ENCODE assay signal across 9 cellular contexts in the genomic region with DNA sequence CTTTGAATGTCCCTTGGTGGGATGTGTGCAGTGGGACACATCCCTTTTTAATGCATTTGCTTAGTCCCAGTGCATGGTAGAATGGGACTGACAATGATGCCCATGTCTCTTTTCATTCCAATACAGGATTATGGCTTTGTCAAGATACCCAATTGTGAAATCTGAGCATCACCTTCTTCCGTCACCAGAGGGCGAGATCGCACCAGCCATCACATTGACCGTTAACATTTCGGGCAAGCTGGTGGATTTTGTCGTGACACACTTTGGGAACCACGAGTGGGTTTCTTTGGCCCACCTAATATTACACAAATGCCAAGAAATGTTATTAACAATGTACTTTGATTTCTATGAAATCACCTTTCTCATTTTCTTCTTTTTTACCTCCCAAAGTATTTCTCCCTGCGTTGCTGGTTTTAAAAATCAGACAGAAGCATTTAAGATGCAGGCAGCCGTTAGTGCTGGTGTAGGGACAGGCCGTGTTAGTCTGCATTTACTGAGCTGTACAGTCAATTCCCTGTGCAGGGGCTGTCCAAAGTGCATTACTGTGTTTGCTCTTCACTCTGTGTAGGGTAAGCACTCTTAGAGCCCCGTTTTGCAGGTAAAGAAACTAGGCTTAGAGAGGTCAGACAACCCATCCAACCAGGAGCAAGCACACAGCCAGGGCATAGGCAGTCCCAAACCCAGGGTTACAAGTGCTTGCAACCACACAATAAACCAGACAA. TPM values are rescaled to one million over a fixed set of nuclear protein-coding genes. Genes with fewer than 3 reads are reported as not detected.
DNase-seq lines count a peak whose midpoint lies in the region; ATAC-seq, FAIRE-seq and TF ChIP-seq lines count a peak whose summit lies in the region.
"Had no signal": no experiment of that assay in that cellular context is flagged by ENCODE, and none has a peak within 500 bp of the region (broad histone marks: within the 10 kb centered on the region; RNA-seq: fewer than 3 reads in every experiment).

No MANE protein-coding gene starts in this region.

- no peak for TF ChIP-seq EP300 in GM12878 (IDR thresholded peaks at IDR 0.05; ENCODE audit: borderline replicate concordance in 1 of 2, control insufficient read depth in 1 of 2, low read depth in 2 of 2, low read length in 2 of 2)

- H4K20me1 ChIP-seq in MM.1S (ENCODE audit: insufficient read depth, low read length), result no peaks in the 10 kb centered on the region
- H4K20me1 ChIP-seq in GM12878 (ENCODE audit: control insufficient read depth, insufficient read depth), result no peaks in the 10 kb centered on the region

- no peak overlapping the region for H3K9ac ChIP-seq in MM.1S (ENCODE audit: low read length)
- no peak overlapping the region for H3K9ac ChIP-seq in GM12878 (ENCODE audit: control insufficient read depth, insufficient read depth, low read length)

- no peaks in the 10 kb centered on the region for H3K9me3 ChIP-seq in left ventricle myocardium inferior (replicated peaks)
- no peaks in the 10 kb centered on the region for H3K9me3 ChIP-seq in MM.1S (replicated peaks; ENCODE audit: insufficient read depth, low read length)
- no peaks in the 10 kb centered on the region for H3K9me3 ChIP-seq in GM12878 (replicated peaks; ENCODE audit: control insufficient read depth, insufficient read depth, low read length)

- CTCF ChIA-PET in GM12878 (lab: Yijun Ruan, JAX), result no interaction called here

- ATAC-seq in GM12878 (peak; percentile 61), GM21786 (IDR thresholded peaks at IDR 0.05; ENCODE audit: unreplicated experiment) (no peak)

- in situ Hi-C loops in GM12878 (cut with MboI), result no loop called here

- H3K4me3 ChIP-seq in left ventricle myocardium inferior (no peak overlapping the region), MM.1S (ENCODE audit: low read length) (no peak overlapping the region), GM12878 (no peak overlapping the region)

- peaks cover 5% of the 10 kb centered on the region for H3K27me3 Mint-ChIP-seq in osteocyte (ENCODE audit: unreplicated experiment)

- no peaks in the 10 kb centered on the region for H3K4me1 Mint-ChIP-seq in osteocyte (ENCODE audit: unreplicated experiment)

- no peak overlapping the region for H3K4me3 Mint-ChIP-seq in osteocyte (ENCODE audit: unreplicated experiment)

- H3K36me3 ChIP-seq in left ventricle myocardium inferior (no peaks in the 10 kb centered on the region), MM.1S (replicated peaks; ENCODE audit: insufficient read depth, low read length) (no peaks in the 10 kb centered on the region), GM12878 (ENCODE audit: control insufficient read depth in 2 of 2, insufficient read depth in 2 of 2, low read length in 1 of 2) (no peaks in the 10 kb centered on the region)

- H3K9me3 Mint-ChIP-seq in osteocyte (ENCODE audit: unreplicated experiment), result no peaks in the 10 kb centered on the region

- no peaks in the 10 kb centered on the region for H3F3A ChIP-seq in MM.1S (ENCODE audit: insufficient read depth, low read length)

- SMC1A ChIA-PET in GM12878 (lab: Charles Lee; ENCODE audit: uncharacterized antibody, unreplicated experiment), result no interaction called here

- DNase-seq in left ventricle myocardium inferior (no peak), cardiac septum (ENCODE audit: low spot score) (no peak), MM.1S (peak; percentile 45), GM12878 (ENCODE audit: low read depth, low spot score) (no peak), osteocyte (ENCODE audit: extremely low spot score, unreplicated experiment) (no peak), NCI-H2107 (lab: John Stamatoyannopoulos, UW) (no peak), DMS79 treated with DMSO at 0.1 percent for 48 hours (lab: John Stamatoyannopoulos, UW) (no peak)

- H3K27me3 ChIP-seq in left ventricle myocardium inferior (ENCODE audit: low read depth), result peaks cover 39% of the 10 kb centered on the region
- no peaks in the 10 kb centered on the region for H3K27me3 ChIP-seq in MM.1S (replicated peaks; ENCODE audit: insufficient read depth, low read length)
- H3K27me3 ChIP-seq in GM12878 (replicated peaks in 1 of 2; ENCODE audit: control insufficient read depth in 2 of 2, insufficient read depth in 2 of 2, low read length in 1 of 2), result no peaks in the 10 kb centered on the region

- H3K36me3 Mint-ChIP-seq in osteocyte (ENCODE audit: unreplicated experiment), result no peaks in the 10 kb centered on the region

- H2AFZ ChIP-seq in MM.1S (ENCODE audit: low read length) (no peak overlapping the region), GM12878 (ENCODE audit: control insufficient read depth, low read depth, low read length) (no peak overlapping the region)

- 26% methylated on average over 11 of the region's 11 CpGs for WGBS in GM12878 (ENCODE audit: insufficient coverage, insufficient replicate concordance, low lambda C conversion rate, missing lambda C conversion rate)

- H3K9me2 ChIP-seq in MM.1S (replicated peaks; ENCODE audit: insufficient read depth, low read length), result no peaks in the 10 kb centered on the region

- no TSS peak for BruUV-seq in GM12878 (replicated peaks; lab: Mats Ljungman, UMichigan)

- FAIRE-seq in GM12878 (lab: Jason Lieb, UNC), result peak; percentile 69

- TF ChIP-seq CTCF in left ventricle myocardium inferior (IDR thresholded peaks at IDR 0.05; ENCODE audit: borderline replicate concordance) (peak; percentile 59), MM.1S (IDR thresholded peaks at IDR 0.05; ENCODE audit: low read length) (peak; percentile 73), GM12878 (IDR thresholded peaks at IDR 0.05 in 2 of 3, conservative IDR thresholded peaks at IDR 0.05 in 1 of 3; ENCODE audit: control insufficient read depth in 2 of 3, extremely low read depth in 1 of 3, insufficient read depth in 1 of 3, low read depth in 3 of 3, low read length in 3 of 3) (peak; percentile 51 to 62 (median 61)), osteocyte (IDR thresholded peaks at IDR 0.05) (peak; percentile 48)

- peak; percentile 72 for TF ChIP-seq RAD21 in GM12878 (IDR thresholded peaks at IDR 0.05; ENCODE audit: insufficient read depth, low read depth, low read length)

- no peak for TF ChIP-seq POLR2A in GM12878 (IDR thresholded peaks at IDR 0.05; ENCODE audit: low read depth, low read length)

- no peaks in the 10 kb centered on the region for H3K79me2 ChIP-seq in MM.1S (ENCODE audit: low read length)
- no peaks in the 10 kb centered on the region for H3K79me2 ChIP-seq in GM12878 (ENCODE audit: control insufficient read depth, insufficient read depth, low read length)

- H3K27ac Mint-ChIP-seq in osteocyte (ENCODE audit: unreplicated experiment), result no peak overlapping the region

- H3K4me1 ChIP-seq in left ventricle myocardium inferior (no peaks in the 10 kb centered on the region), MM.1S (ENCODE audit: low read length) (no peaks in the 10 kb centered on the region), GM12878 (ENCODE audit: control insufficient read depth, insufficient read depth, low read length) (no peaks in the 10 kb centered on the region)

- H3K27ac ChIP-seq in left ventricle myocardium inferior (replicated peaks) (no peak overlapping the region), MM.1S (ENCODE audit: low read length) (no peak overlapping the region), GM12878 (ENCODE audit: control insufficient read depth, insufficient read depth) (no peak overlapping the region)
- H3K27ac ChIP-seq: epithelial cell of prostate had no signal

- POLR2A ChIA-PET in GM12878 (lab: Charles Lee), result no interaction called here

- H3K4me2 ChIP-seq in MM.1S (ENCODE audit: low read depth, low read length) (no peak overlapping the region), GM12878 (ENCODE audit: control insufficient read depth, insufficient read depth) (no peak overlapping the region)

- intact Hi-C loops in left ventricle myocardium inferior (cut with micrococcal nuclease), result no loop called here
- intact Hi-C loops in cardiac septum (cut with DNase I), result no loop called here
- intact Hi-C loops in GM12878 (cut with micrococcal nuclease; ENCODE audit: unreplicated experiment), result no loop called here

- RAD21 ChIA-PET in GM12878 (lab: Charles Lee; ENCODE audit: unreplicated experiment), result no interaction called here

TF ChIP-seq in GM12878, 131 proteins besides CTCF, POLR2A, EP300 and RAD21:
- TF ChIP-seq CREB1 (IDR thresholded peaks at IDR 0.05; ENCODE audit: low read depth) (no peak), SMC3 (IDR thresholded peaks at IDR 0.05; ENCODE audit: borderline replicate concordance, low read length) (peak; percentile 37; the same call in 1 of the 2 replicates)

RNA-seq across cellular contexts. Expression of a gene that starts 46.5 kb away (rescaled TPM):
- not detected for total RNA-seq in left ventricle myocardium inferior
- total RNA-seq in cardiac septum, result not detected
- not detected in 2 replicates for total RNA-seq in GM12878 (2013; cell fraction: nucleolus; rRNA removed)
- not detected in 2 replicates for total RNA-seq in GM12878 (2014; rRNA removed)
- not detected in 2 replicates for total RNA-seq in GM12878 (2014; rRNA removed; fragmentation: Illumina TruSeq; extraction: Trizol)
- not detected in 2 replicates for total RNA-seq in GM12878 (2021)
- not detected for polyA plus RNA-seq in GM12878 (2011; ENCODE audit: low read depth)
- polyA plus RNA-seq in GM12878 (2011; rRNA removed), result not detected in 2 replicates
- not detected in 2 replicates for polyA plus RNA-seq in GM12878 (2011; cell fraction: cytosol; rRNA removed)
- not detected in 2 replicates for polyA plus RNA-seq in GM12878 (2011; cell fraction: nucleus; rRNA removed)
- polyA plus RNA-seq in GM12878 (2012), result not detected in 2 replicates
- polyA plus RNA-seq in GM12878 (2014; fragmentation: Illumina TruSeq; extraction: Trizol), result not detected in 2 replicates
- not detected for polyA plus RNA-seq in GM12878 (2014; fragmentation: Nextera tagmentation; extraction: Ambion mirVana)
- polyA plus RNA-seq in GM12878 (2014; rRNA removed), result not detected in 2 replicates
- not detected for polyA plus RNA-seq in GM12878 (2016; fragmentation: Nextera tagmentation; extraction: Ambion mirVana)
- not detected in 2 replicates for polyA minus RNA-seq in GM12878 (2011; rRNA and poly(A)+ RNA removed)
- polyA minus RNA-seq in GM12878 (2011; cell fraction: cytosol; rRNA and poly(A)+ RNA removed), result not detected in 2 replicates
- not detected in 2 replicates for polyA minus RNA-seq in GM12878 (2011; cell fraction: nucleus; rRNA and poly(A)+ RNA removed)
- not detected in 2 replicates for total RNA-seq in osteocyte
